Comparison of ENCODE assay signal across 8 cellular contexts in genomic region chr7:28155019-28155660, GRCh38. TPM values are rescaled to one million over a fixed set of nuclear protein-coding genes. Genes with fewer than 3 reads are reported as not detected.
DNase-seq lines count a peak whose midpoint lies in the region; ATAC-seq and TF ChIP-seq lines count a peak whose summit lies in the region.

No MANE protein-coding gene starts in this region.

- H4K91ac ChIP-seq in H9 (ENCODE audit: insufficient read length, low read depth, low read length), result no peak overlapping the region

- no peak overlapping the region for H3K18ac ChIP-seq in H9 (ENCODE audit: insufficient read length, low read depth, low read length)

- H3K23me2 ChIP-seq in H9 (ENCODE audit: insufficient read length, low read depth, low read length, poor library complexity, severe bottlenecking), result no peaks in the 10 kb centered on the region

- TF ChIP-seq CTCF in H9 (conservative IDR thresholded peaks at IDR 0.05) (no peak), GM23338 (conservative IDR thresholded peaks at IDR 0.05; ENCODE audit: low read depth in 2 of 2) (no peak)

- no peak overlapping the region for H3K4ac ChIP-seq in H9 (ENCODE audit: low read depth, low read length)

- peaks cover 6% of the 10 kb centered on the region for H3K9me2 ChIP-seq in GM23338 (ENCODE audit: insufficient read depth)

- no peak overlapping the region for H2BK15ac ChIP-seq in H9 (ENCODE audit: low read depth, low read length)

- H4K5ac ChIP-seq in H9 (ENCODE audit: insufficient read length, low read depth, low read length), result no peak overlapping the region

- H3K23ac ChIP-seq in H9 (ENCODE audit: insufficient read length, low read depth, low read length), result no peak overlapping the region

- no peak overlapping the region for H2BK20ac ChIP-seq in H9 (ENCODE audit: low read depth, low read length, poor library complexity, severe bottlenecking)

- no peak overlapping the region for H2AFZ ChIP-seq in H9 (ENCODE audit: low read length)
- H2AFZ ChIP-seq in GM23338, result no peak overlapping the region

- no peak overlapping the region for H2AK5ac ChIP-seq in H9 (ENCODE audit: insufficient read length, low read length)

- no peaks in the 10 kb centered on the region for H3K9me3 Mint-ChIP-seq in CD8-positive, alpha-beta memory T cell
- H3K9me3 Mint-ChIP-seq in activated naive CD8-positive, alpha-beta T cell treated with anti-CD3 and anti-CD28 coated beads, Interleukin-2, amount 50 U/mL, for 24 hours, result peaks cover 3% of the 10 kb centered on the region
- H3K9me3 Mint-ChIP-seq in H9 (no peaks in the 10 kb centered on the region; a peak in 1 of 5 replicates), GM23338 (no peaks in the 10 kb centered on the region)

- ATAC-seq in GM19397 (IDR thresholded peaks at IDR 0.05; ENCODE audit: unreplicated experiment) (peak; percentile 73), HG03342 (IDR thresholded peaks at IDR 0.05; ENCODE audit: unreplicated experiment) (peak; percentile 81), GM23338 (no peak)
- ATAC-seq in activated naive CD8-positive, alpha-beta T cell treated with anti-CD3 and anti-CD28 coated beads, Interleukin-2, amount 50 U/mL, for 24 hours, result peak; percentile 63

- H3K9me3 ChIP-seq in CD8-positive, alpha-beta memory T cell (ENCODE audit: low read length), result no peaks in the 10 kb centered on the region
- no peaks in the 10 kb centered on the region for H3K9me3 ChIP-seq in H9 (ENCODE audit: control insufficient read depth, low read depth, low read length)

- peaks cover 41 to 60% (median 55%) of the 10 kb centered on the region in 3 donors for H3K4me1 Mint-ChIP-seq in CD8-positive, alpha-beta memory T cell
- peaks cover 80% of the 10 kb centered on the region for H3K4me1 Mint-ChIP-seq in activated naive CD8-positive, alpha-beta T cell treated with anti-CD3 and anti-CD28 coated beads, Interleukin-2, amount 50 U/mL, for 24 hours
- H3K4me1 Mint-ChIP-seq in H9, result peaks cover 6 to 12% of the 10 kb centered on the region in 2 experiments
- H3K4me1 Mint-ChIP-seq in GM23338, result peaks cover 19% of the 10 kb centered on the region

- no peak overlapping the region for H3K4me3 ChIP-seq in CD8-positive, alpha-beta memory T cell (ENCODE audit: low read length)
- H3K4me3 ChIP-seq in GM23338, result no peak overlapping the region

- H4K20me1 ChIP-seq in H9 (ENCODE audit: control insufficient read depth, insufficient read depth, insufficient read length), result no peaks in the 10 kb centered on the region
- no peaks in the 10 kb centered on the region; the same call in 1 of the 2 replicates for H4K20me1 ChIP-seq in GM23338 (replicated peaks; ENCODE audit: insufficient read depth)

- H3K4me2 ChIP-seq in H9 (ENCODE audit: insufficient read depth, insufficient read length, low read length) (no peak overlapping the region), GM23338 (no peak overlapping the region)

- no peak overlapping the region for H4K8ac ChIP-seq in H9 (replicated peaks; ENCODE audit: insufficient read length, low read depth, low read length)

- H3K4me3 Mint-ChIP-seq in CD8-positive, alpha-beta memory T cell, result peak overlapping the region in 2 of 7 donors; percentile 8 to 16
- H3K4me3 Mint-ChIP-seq in activated naive CD8-positive, alpha-beta T cell treated with anti-CD3 and anti-CD28 coated beads, Interleukin-2, amount 50 U/mL, for 24 hours, result peak overlapping the region; percentile 58
- H3K4me3 Mint-ChIP-seq in H9 (no peak overlapping the region), GM23338 (no peak overlapping the region)

- H3K36me3 Mint-ChIP-seq in CD8-positive, alpha-beta memory T cell, result peaks cover 0 to 2% (median 2%) of the 10 kb centered on the region in 3 donors
- peaks cover 11% of the 10 kb centered on the region for H3K36me3 Mint-ChIP-seq in activated naive CD8-positive, alpha-beta T cell treated with anti-CD3 and anti-CD28 coated beads, Interleukin-2, amount 50 U/mL, for 24 hours (ENCODE audit: low read depth)
- no peaks in the 10 kb centered on the region; a peak in 1 of 7 replicates for H3K36me3 Mint-ChIP-seq in H9 (ENCODE audit: insufficient read depth in 1 of 3, low read depth in 3 of 3)
- H3K36me3 Mint-ChIP-seq in GM23338 (ENCODE audit: low read depth), result no peaks in the 10 kb centered on the region

- H3K4me1 ChIP-seq in CD8-positive, alpha-beta memory T cell (ENCODE audit: insufficient read depth, low read length), result peaks cover 19% of the 10 kb centered on the region
- H3K4me1 ChIP-seq in H9 (ENCODE audit: insufficient read depth, low read length), result no peaks in the 10 kb centered on the region; the same call in 1 of the 2 replicates
- H3K4me1 ChIP-seq in GM23338 (ENCODE audit: insufficient read depth), result peaks cover 7% of the 10 kb centered on the region

- no peak overlapping the region for H2BK120ac ChIP-seq in H9 (ENCODE audit: low read depth, low read length, poor library complexity, severe bottlenecking)

- H3K56ac ChIP-seq in H9 (ENCODE audit: insufficient read length, low read depth, low read length), result no peak overlapping the region

- CTCF ChIA-PET in CD8-positive, alpha-beta memory T cell (lab: Charles Lee), result no interaction called here

- H3K27ac ChIP-seq in CD8-positive, alpha-beta memory T cell (ENCODE audit: low read depth, low read length), result no peak overlapping the region
- H3K27ac ChIP-seq in H9 (ENCODE audit: insufficient read length, low read depth, low read length) (no peak overlapping the region), GM23338 (ENCODE audit: low read depth) (no peak overlapping the region)

- no peaks in the 10 kb centered on the region for H3K79me1 ChIP-seq in H9 (ENCODE audit: insufficient read depth, low read depth, low read length, poor library complexity, severe bottlenecking)

- no peak overlapping the region for H3K9ac ChIP-seq in H9 (ENCODE audit: extremely low read depth, insufficient read length, low read length)

- H3F3A ChIP-seq in GM23338 (replicated peaks; ENCODE audit: low read depth), result no peaks in the 10 kb centered on the region

- H3K27me3 Mint-ChIP-seq in CD8-positive, alpha-beta memory T cell, result peaks cover 0 to 2% of the 10 kb centered on the region in 2 donors
- no peaks in the 10 kb centered on the region for H3K27me3 Mint-ChIP-seq in activated naive CD8-positive, alpha-beta T cell treated with anti-CD3 and anti-CD28 coated beads, Interleukin-2, amount 50 U/mL, for 24 hours
- H3K27me3 Mint-ChIP-seq in H9 (ENCODE audit: low read depth) (no peaks in the 10 kb centered on the region), GM23338 (ENCODE audit: insufficient read depth, low read depth, poor library complexity) (no peaks in the 10 kb centered on the region)

- WGBS in H9 (ENCODE audit: extremely low coverage, insufficient read length, low lambda C conversion rate), result no CpG with 5 or more reads among the region's 3 CpGs

- POLR2A ChIA-PET in CD8-positive, alpha-beta memory T cell (lab: Charles Lee), result no interaction called here

- no peak overlapping the region for H3T11ph ChIP-seq in H9 (ENCODE audit: low read length)

- no peak overlapping the region for H2BK12ac ChIP-seq in H9 (ENCODE audit: insufficient read length, low read depth, low read length)

- peak overlapping the region in 5 of 8 donors; percentile 1 to 51 (median 31) for H3K27ac Mint-ChIP-seq in CD8-positive, alpha-beta memory T cell
- H3K27ac Mint-ChIP-seq in activated naive CD8-positive, alpha-beta T cell treated with anti-CD3 and anti-CD28 coated beads, Interleukin-2, amount 50 U/mL, for 24 hours, result peak overlapping the region; percentile 96
- H3K27ac Mint-ChIP-seq in H9 (no peak overlapping the region), GM23338 (no peak overlapping the region)

- H3K79me2 ChIP-seq in H9 (ENCODE audit: insufficient read depth, low read length) (no peaks in the 10 kb centered on the region), GM23338 (replicated peaks; ENCODE audit: insufficient read depth) (peaks cover 56% of the 10 kb centered on the region)

- no peak overlapping the region for H2BK5ac ChIP-seq in H9 (ENCODE audit: insufficient read length, low read length)

- H3K36me3 ChIP-seq in CD8-positive, alpha-beta memory T cell (ENCODE audit: insufficient read depth, low read length), result no peaks in the 10 kb centered on the region
- H3K36me3 ChIP-seq in GM23338 (ENCODE audit: insufficient read depth), result no peaks in the 10 kb centered on the region

- no peak for DNase-seq in CD8-positive, alpha-beta memory T cell
- no peak for DNase-seq in activated naive CD8-positive, alpha-beta T cell treated with anti-CD3 and anti-CD28 coated beads, Interleukin-2, amount 50 U/mL, for 24 hours
- no peak for DNase-seq in H9
- DNase-seq in activated CD4-positive, alpha-beta T cell treated with anti-CD3 and anti-CD28 coated beads, Interleukin-2, amount 50 U/mL, for 48 hours, result no peak
- no peak for DNase-seq in DMS53 (lab: John Stamatoyannopoulos, UW)
- DNase-seq in GM23338 (ENCODE audit: low spot score), result no peak

- H3K14ac ChIP-seq in H9 (ENCODE audit: insufficient read depth, low read length), result no peak overlapping the region

- H3K27me3 ChIP-seq in CD8-positive, alpha-beta memory T cell (ENCODE audit: insufficient read depth, low read length, poor library complexity, severe bottlenecking), result no peaks in the 10 kb centered on the region
- H3K27me3 ChIP-seq in H9 (ENCODE audit: insufficient read depth, low read length) (no peaks in the 10 kb centered on the region), GM23338 (ENCODE audit: insufficient read depth) (no peaks in the 10 kb centered on the region)

RNA-seq across cellular contexts. Expression of gene JAZF1, which starts 25.5 kb away (rescaled TPM):
- total RNA-seq in CD8-positive, alpha-beta memory T cell, result 1 to 10 TPM; 3.2 to 4.9 TPM
- polyA plus RNA-seq in CD8-positive, alpha-beta memory T cell, result 5.1 TPM
- 7.6 and 9.1 TPM in 2 replicates for total RNA-seq in H9 (2021)
- 21.4 and 22.2 TPM in 2 replicates for total RNA-seq in GM23338 (2014; rRNA removed; shearing (Covaris generic))
- polyA plus RNA-seq in GM23338 (2016; fragmentation: Nextera tagmentation; extraction: Ambion mirVana), result 10.8 and 12.2 TPM in 2 replicates

Comparison
In these comparisons a context has a peak if more than half of its experiments do, and no peak if none do; other contexts are left out.
1. H3K27ac Mint-ChIP-seq: peak in CD8-positive, alpha-beta memory T cell (5 of 8) and activated naive CD8-positive, alpha-beta T cell treated with anti-CD3 and anti-CD28 coated beads, Interleukin-2, amount 50 U/mL, for 24 hours (single experiment); none in H9 (0 of 3) and GM23338 (single experiment).